Comparison of ENCODE assay signal across 12 cellular contexts in genomic region chr1:115630342-115630741, GRCh38. TPM values are rescaled to one million over a fixed set of nuclear protein-coding genes. Genes with fewer than 3 reads are reported as not detected.
DNase-seq lines count a peak whose midpoint lies in the region; ATAC-seq and TF ChIP-seq lines count a peak whose summit lies in the region.
"Had no signal": no experiment of that assay in that cellular context is flagged by ENCODE, and none has a peak within 500 bp of the region (broad histone marks: within the 10 kb centered on the region; RNA-seq: fewer than 3 reads in every experiment).

No MANE protein-coding gene starts in this region.

- DNase-seq in Right ventricle myocardium superior (no peak), left cardiac atrium (no peak), DMS53 (lab: John Stamatoyannopoulos, UW) (peak; percentile 46), WERI-Rb-1 (peak; percentile 22), osteoblast (ENCODE audit: insufficient read length, low spot score, missing footprints) (peak; percentile 54), left lung (no peak)
- DNase-seq: C1 segment of cervical spinal cord; CD4-positive, alpha-beta T cell; H7 had no signal

- H3K36me3 ChIP-seq in WERI-Rb-1: no peaks in the 10 kb centered on the region
- no peaks in the 10 kb centered on the region for H3K36me3 ChIP-seq in osteoblast (ENCODE audit: insufficient read depth, low read length)
- H3K36me3 ChIP-seq in left lung: no peaks in the 10 kb centered on the region

- H3K9me3 ChIP-seq in WERI-Rb-1 (ENCODE audit: severe bottlenecking) (peaks cover 5% of the 10 kb centered on the region), osteoblast (ENCODE audit: low read depth, low read length) (no peaks in the 10 kb centered on the region), left lung (peaks cover 0 to 6% of the 10 kb centered on the region in 2 donors)

- ATAC-seq in Right ventricle myocardium superior (ENCODE audit: poor library complexity): peak; percentile 36
- no peak for ATAC-seq in left cardiac atrium
- no peak for ATAC-seq in HG03280 (IDR thresholded peaks at IDR 0.05; ENCODE audit: unreplicated experiment)
- ATAC-seq in HG02981 (IDR thresholded peaks at IDR 0.05; ENCODE audit: unreplicated experiment): no peak
- ATAC-seq in left lung: no peak
- ATAC-seq: K562 had no signal

- H3K4me1 ChIP-seq in osteoblast (ENCODE audit: insufficient read depth, low read length): no peaks in the 10 kb centered on the region
- H3K4me1 ChIP-seq in left lung: no peaks in the 10 kb centered on the region

- no peaks in the 10 kb centered on the region for H3K27me3 ChIP-seq in WERI-Rb-1 (ENCODE audit: insufficient read depth, low read depth, severe bottlenecking)
- H3K27me3 ChIP-seq in osteoblast (ENCODE audit: insufficient read depth, low read length): peaks cover 22% of the 10 kb centered on the region
- no peaks in the 10 kb centered on the region for H3K27me3 ChIP-seq in left lung

- no peak overlapping the region for H2AFZ ChIP-seq in osteoblast (ENCODE audit: low read length)

- no peaks in the 10 kb centered on the region for H3K79me2 ChIP-seq in osteoblast (ENCODE audit: insufficient read depth, low read length)

- TF ChIP-seq CTCF in WERI-Rb-1 (IDR thresholded peaks at IDR 0.05; ENCODE audit: low read depth, low read length) (no peak), osteoblast (IDR thresholded peaks at IDR 0.05; ENCODE audit: extremely low read depth, low read depth, low read length) (no peak), left lung (IDR thresholded peaks at IDR 0.05) (no peak)

- H3K27ac ChIP-seq in WERI-Rb-1 (no peak overlapping the region), osteoblast (ENCODE audit: low read depth, low read length) (no peak overlapping the region), left lung (no peak overlapping the region)

- H3K4me3 ChIP-seq in WERI-Rb-1 (ENCODE audit: low read depth, low read length) (no peak overlapping the region), osteoblast (ENCODE audit: insufficient read depth, low read length) (no peak overlapping the region), left lung (no peak overlapping the region)
- H3K4me3 ChIP-seq: K562 had no signal

- no peaks in the 10 kb centered on the region for H4K20me1 ChIP-seq in osteoblast (ENCODE audit: insufficient read depth, low read length)

- no peak overlapping the region for H3K4me2 ChIP-seq in osteoblast (ENCODE audit: insufficient read depth, low read length)

- intact Hi-C loops in Right ventricle myocardium superior (cut with DNase I) (no loop called here), left cardiac atrium (cut with DNase I) (no loop called here), left lung (cut with DNase I) (no loop called here)

RNA-seq across cellular contexts. Expression of gene VANGL1, which starts 11.4 kb away (rescaled TPM):
- total RNA-seq in Right ventricle myocardium superior (5.2 TPM), left cardiac atrium (1 to 10 TPM; 5.2 to 7.5 TPM), osteoblast (11.2 and 13.3 TPM in 2 replicates), left lung (10 to 100 TPM; 14.7 to 16.6 TPM)

Comparison
In these comparisons a context has a peak if more than half of its experiments do, and no peak if none do; other contexts are left out.
1. DNase-seq: peak in DMS53 (single experiment), WERI-Rb-1 (single experiment) and osteoblast (single experiment); none in Right ventricle myocardium superior (single experiment), left cardiac atrium (single experiment) and left lung (0 of 2).